Comparison of ENCODE assay signal across 23 cellular contexts in the genomic region with DNA sequence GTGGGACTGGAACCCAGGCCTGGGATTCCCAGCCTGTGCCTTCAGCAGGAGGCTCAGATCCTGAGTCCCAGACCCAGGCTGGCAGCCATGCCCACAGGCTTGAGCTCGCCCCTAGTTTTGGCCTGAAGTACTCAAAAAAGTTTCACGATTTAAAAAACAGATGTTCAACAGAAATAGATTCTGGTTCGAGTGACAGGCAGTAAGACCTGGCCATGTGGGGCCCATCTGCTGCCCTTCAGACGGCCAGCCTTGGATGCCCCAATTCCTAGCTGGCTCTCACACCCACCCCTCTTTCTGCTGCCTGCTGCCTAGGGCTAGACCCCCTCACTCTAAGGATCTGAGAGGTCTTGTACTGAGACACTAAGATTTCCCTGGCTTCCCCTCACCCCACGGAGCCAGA. TPM values are rescaled to one million over a fixed set of nuclear protein-coding genes. Genes with fewer than 3 reads are reported as not detected.
DNase-seq lines count a peak whose midpoint lies in the region; ATAC-seq, FAIRE-seq and TF ChIP-seq lines count a peak whose summit lies in the region.
"Had no signal": no experiment of that assay in that cellular context is flagged by ENCODE, and none has a peak within 500 bp of the region (broad histone marks: within the 10 kb centered on the region; RNA-seq: fewer than 3 reads in every experiment).

No MANE protein-coding gene starts in this region.

- H4K20me1 ChIP-seq in K562 (replicated peaks; ENCODE audit: control insufficient read depth, insufficient read depth, low read length) (0 out of 2 replicates have a peak, but pooled peaks cover 7% of the 10 kb centered on the region), PC-9 (ENCODE audit: insufficient read depth) (no peaks in the 10 kb centered on the region)

- no peak for TF ChIP-seq RAD21 in K562 (CRISPR knock-in tag; conservative IDR thresholded peaks at IDR 0.05 in 1 of 2, IDR thresholded peaks at IDR 0.05 in 1 of 2)

- H3K27me3 ChIP-seq in K562 (ENCODE audit: control insufficient read depth in 2 of 2, insufficient read depth in 2 of 2, low read length in 2 of 2): no peaks in the 10 kb centered on the region
- H3K27me3 ChIP-seq in muscle layer of duodenum (ENCODE audit: low read depth, low read length): no peaks in the 10 kb centered on the region
- H3K27me3 ChIP-seq in thoracic aorta (replicated peaks; ENCODE audit: insufficient read depth): no peaks in the 10 kb centered on the region
- H3K27me3 ChIP-seq in PC-9 (ENCODE audit: insufficient read depth, low read depth): no peaks in the 10 kb centered on the region
- H3K27me3 ChIP-seq: BE2C, SJSA1 had no signal

- no peak for TF ChIP-seq EP300 in K562 (IDR thresholded peaks at IDR 0.05; ENCODE audit: low read length)

- H3K4me1 ChIP-seq in K562 (replicated peaks in 1 of 2; ENCODE audit: control insufficient read depth in 2 of 2, insufficient read depth in 2 of 2, low read length in 2 of 2): peaks cover 11 to 48% of the 10 kb centered on the region in 2 experiments
- H3K4me1 ChIP-seq in muscle layer of duodenum (ENCODE audit: control insufficient read depth in 1 of 2, insufficient read depth in 2 of 2, low read length in 2 of 2): peaks cover 3 to 28% of the 10 kb centered on the region in 2 donors
- peaks cover 15 to 39% of the 10 kb centered on the region in 2 donors for H3K4me1 ChIP-seq in thoracic aorta (ENCODE audit: control insufficient read depth in 1 of 2, low read depth in 2 of 2)
- peaks cover 49% of the 10 kb centered on the region for H3K4me1 ChIP-seq in PC-9 (replicated peaks; ENCODE audit: insufficient read depth)

- peaks cover 4% of the 10 kb centered on the region for H3K9me1 ChIP-seq in K562 (ENCODE audit: control insufficient read depth, insufficient read depth, low read length)

- no peak overlapping the region for H3K4me2 ChIP-seq in K562 (ENCODE audit: insufficient read depth, low read length)
- no peak overlapping the region for H3K4me2 ChIP-seq in PC-9
- H3K4me2 ChIP-seq: KMS-11, neural progenitor cell had no signal

- H3K27ac ChIP-seq in K562 (ENCODE audit: extremely low read depth, low read depth, low read length): no peak overlapping the region
- peak overlapping the region; percentile 69 for H3K27ac ChIP-seq in muscle layer of duodenum (ENCODE audit: low read length)
- peak overlapping the region; percentile 97 to 98 for H3K27ac ChIP-seq in thoracic aorta
- no peak overlapping the region for H3K27ac ChIP-seq in PC-9
- H3K27ac ChIP-seq: KMS-11, neural progenitor cell, SJSA1 had no signal

- no TSS peak for BruUV-seq in K562 (replicated peaks; lab: Mats Ljungman, UMichigan)
- BruUV-seq in PC-9 (replicated peaks; lab: Mats Ljungman, UMichigan): no TSS peak

- H3K36me3 Mint-ChIP-seq in HFFc6 (ENCODE audit: low read depth): peaks cover 25% of the 10 kb centered on the region

- no peaks in the 10 kb centered on the region for H3K9me3 Mint-ChIP-seq in HFFc6
- H3K9me3 Mint-ChIP-seq: activated B cell treated with CpG ODN at 0.5 μM for 24 hours; activated naive CD8-positive, alpha-beta T cell treated with anti-CD3 and anti-CD28 coated beads, Interleukin-2, amount 50 U/mL, for 24 hours; neural progenitor cell had no signal

- H3K27me3 Mint-ChIP-seq in HFFc6 (ENCODE audit: insufficient read depth): peaks cover 4% of the 10 kb centered on the region; the same call in 1 of the 2 replicates
- H3K27me3 Mint-ChIP-seq: activated B cell treated with CpG ODN at 0.5 μM for 24 hours had no signal

- H3K4me3 ChIP-seq in K562 (no peak overlapping the region), muscle layer of duodenum (ENCODE audit: low read depth in 1 of 2, low read length in 2 of 2) (no peak overlapping the region), thoracic aorta (no peak overlapping the region), PC-9 (no peak overlapping the region)
- H3K4me3 ChIP-seq: neural progenitor cell, SJSA1 had no signal

- no peak overlapping the region for H2AFZ ChIP-seq in K562 (ENCODE audit: low read depth, low read length)
- H2AFZ ChIP-seq in PC-9: no peak overlapping the region
- H2AFZ ChIP-seq: neural progenitor cell had no signal

- no peak for ATAC-seq in K562
- ATAC-seq in thoracic aorta (ENCODE audit: insufficient number of reproducible peaks, low FRiP score, low read depth): no peak
- ATAC-seq in activated CD4-positive, CD25-positive, alpha-beta regulatory T cell treated with anti-CD3 and anti-CD28 coated beads, Interleukin-2, amount 50 U/mL, for 24 hours: no peak
- ATAC-seq: activated naive CD8-positive, alpha-beta T cell treated with anti-CD3 and anti-CD28 coated beads, Interleukin-2, amount 50 U/mL, for 24 hours; HCT116 had no signal

- H3K4me1 Mint-ChIP-seq in HFFc6 (ENCODE audit: low read depth): peaks cover 35% of the 10 kb centered on the region
- H3K4me1 Mint-ChIP-seq: activated naive CD8-positive, alpha-beta T cell treated with anti-CD3 and anti-CD28 coated beads, Interleukin-2, amount 50 U/mL, for 24 hours had no signal

- H3K79me2 ChIP-seq in K562 (ENCODE audit: control insufficient read depth, insufficient read depth, low read length) (no peaks in the 10 kb centered on the region), PC-9 (ENCODE audit: low read depth) (peaks cover 22% of the 10 kb centered on the region)

- TF ChIP-seq CTCF in HFFc6 (IDR thresholded peaks at IDR 0.05) (no peak), K562 (IDR thresholded peaks at IDR 0.05 in 2 of 3, conservative IDR thresholded peaks at IDR 0.05 in 1 of 3; ENCODE audit: insufficient read depth in 2 of 3, low read depth in 1 of 3, low read length in 3 of 3) (no peak), thoracic aorta (IDR thresholded peaks at IDR 0.05) (no peak), PC-9 (conservative IDR thresholded peaks at IDR 0.05) (no peak)

- DNase-seq in HFFc6 (no peak), K562 (ENCODE audit: extremely low read depth in 1 of 4, low spot score in 3 of 4) (no peak), thoracic aorta (ENCODE audit: low spot score) (no peak), NCI-H1694 treated with DMSO at 0.1 percent for 48 hours (lab: John Stamatoyannopoulos, UW) (no peak), PC-9 (no peak)
- DNase-seq: activated B cell treated with CpG ODN at 0.5 μM for 24 hours; activated naive CD8-positive, alpha-beta T cell treated with anti-CD3 and anti-CD28 coated beads, Interleukin-2, amount 50 U/mL, for 24 hours; BE2C; caudate nucleus; GDM1; head of caudate nucleus; mesendoderm; NCI-H2107; NCI-H526 treated with DMSO at 0.1 percent for 48 hours; stimulated activated naive CD4-positive, alpha-beta T cell had no signal

- H3K9ac ChIP-seq in K562 (ENCODE audit: insufficient read depth in 1 of 2, low read depth in 2 of 2, low read length in 2 of 2): peak overlapping the region in 1 of 2 experiments; percentile 29; a peak in 1 of 4 replicates
- H3K9ac ChIP-seq: KMS-11, neural progenitor cell had no signal

- in situ Hi-C loops in K562 (cut with MboI): no loop called here

- peaks cover 37% of the 10 kb centered on the region for H3F3A ChIP-seq in PC-9 (ENCODE audit: insufficient read depth, low read depth)

- POLR2A ChIA-PET in K562 (lab: Yijun Ruan, JAX): interaction anchor here (7.7 kb wide), 1 partner anchor 14 kb away, joined by 70 read pairs; the partner anchor contains the start of gene SIX5
- POLR2A ChIA-PET in PC-9 (lab: Charles Lee; ENCODE audit: unreplicated experiment): no interaction called here

- H3K4me3 Mint-ChIP-seq in HFFc6: no peak overlapping the region
- H3K4me3 Mint-ChIP-seq: activated B cell treated with CpG ODN at 0.5 μM for 24 hours; activated naive CD8-positive, alpha-beta T cell treated with anti-CD3 and anti-CD28 coated beads, Interleukin-2, amount 50 U/mL, for 24 hours; neural progenitor cell had no signal

- CTCF ChIA-PET in K562 (lab: Yijun Ruan, JAX; ENCODE audit: low intra/inter-chr PET ratio) (no interaction called here), PC-9 (lab: Charles Lee) (no interaction called here)

- WGBS in K562 (ENCODE audit: insufficient coverage, low coverage, missing lambda C conversion rate): 65% methylated on average over 5 of the region's 5 CpGs

- intact Hi-C loops in K562 (cut with micrococcal nuclease): no loop called here
- intact Hi-C loops in PC-9 (cut with micrococcal nuclease; ENCODE audit: unreplicated experiment): no loop called here

- H3K9me2 ChIP-seq in PC-9 (ENCODE audit: insufficient read depth): no peaks in the 10 kb centered on the region

- FAIRE-seq in K562 (lab: Jason Lieb, UNC): no peak
- FAIRE-seq: islet of Langerhans had no signal

- TF ChIP-seq POLR2A in K562 (conservative IDR thresholded peaks at IDR 0.05): no peak

- H3K27ac Mint-ChIP-seq in HFFc6: peak overlapping the region; percentile 78
- H3K27ac Mint-ChIP-seq: activated B cell treated with CpG ODN at 0.5 μM for 24 hours; activated naive CD8-positive, alpha-beta T cell treated with anti-CD3 and anti-CD28 coated beads, Interleukin-2, amount 50 U/mL, for 24 hours; neural progenitor cell had no signal

- H3K9me3 ChIP-seq in K562 (replicated peaks; ENCODE audit: control insufficient read depth, insufficient read depth, low read depth, low read length): no peaks in the 10 kb centered on the region
- no peaks in the 10 kb centered on the region for H3K9me3 ChIP-seq in muscle layer of duodenum (ENCODE audit: control insufficient read depth in 1 of 2, low read length in 2 of 2)
- no peaks in the 10 kb centered on the region for H3K9me3 ChIP-seq in thoracic aorta
- no peaks in the 10 kb centered on the region for H3K9me3 ChIP-seq in PC-9 (ENCODE audit: insufficient read depth, low read depth)
- H3K9me3 ChIP-seq: BE2C, SJSA1 had no signal

- H3K36me3 ChIP-seq in K562 (ENCODE audit: control insufficient read depth, insufficient read depth, low read length) (peaks cover 48% of the 10 kb centered on the region; the same call in 2 of the 3 replicates), muscle layer of duodenum (ENCODE audit: control insufficient read depth in 1 of 2, insufficient read depth in 2 of 2, low read length in 2 of 2) (peaks cover 8 to 34% of the 10 kb centered on the region in 2 donors), thoracic aorta (peaks cover 36% of the 10 kb centered on the region), PC-9 (ENCODE audit: low read depth) (peaks cover 18% of the 10 kb centered on the region)
- H3K36me3 ChIP-seq: neural progenitor cell had no signal

RNA-seq across cellular contexts. Expression of gene DMPK, which starts 2.8 kb away (rescaled TPM):
- total RNA-seq in HFFc6 (2021; fragmentation: NEBNext Ultra II Directional; extraction: Animal tissue kit (Norgen Biotek cat#: 25700)): 100 to 1,000 TPM in 4 of 6 experiments, 10 to 100 TPM in 2; 85.5 to 144 (median 102) TPM
- total RNA-seq in K562 (2011; cell fraction: chromatin; rRNA removed; ENCODE audit: low replicate concordance): 108 and 213 TPM in 2 replicates
- 94.9 and 106 TPM in 2 replicates for total RNA-seq in K562 (2011; cell fraction: nucleolus; rRNA removed)
- 85.3 and 105 TPM in 2 replicates for total RNA-seq in K562 (2011; cell fraction: nucleoplasm; rRNA removed)
- total RNA-seq in K562 (2014; rRNA removed) (7.7 and 10.9 TPM in 2 replicates), K562 (2014; rRNA removed; fragmentation: Illumina TruSeq; extraction: Trizol) (2.3 and 2.8 TPM in 2 replicates), K562 (2015; rRNA removed; fragmentation: Illumina TruSeq; extraction: Trizol) (7.3 and 8.8 TPM in 2 replicates), K562 (2021) (22.7 and 26.5 TPM in 2 replicates), thoracic aorta (100 to 1,000 TPM; 212 to 227 TPM), PC-9 (2021) (110 and 132 TPM in 2 replicates)
- polyA plus RNA-seq in K562 (2011; rRNA removed) (7.0 and 11.2 TPM in 2 replicates), K562 (2014; fragmentation: Illumina TruSeq; extraction: Trizol) (8.0 and 9.1 TPM in 2 replicates), K562 (2014; fragmentation: Nextera tagmentation; extraction: Ambion mirVana) (under 1 TPM; 0.24 to 0.63 TPM), K562 (2014; rRNA removed) (19.1 and 31.3 TPM in 2 replicates)
- polyA plus RNA-seq in K562 (2011; cell fraction: cytosol; rRNA removed): 8.7 and 21.2 TPM in 2 replicates
- polyA plus RNA-seq in K562 (2011; cell fraction: nucleus; rRNA removed): 75.5 and 114 TPM in 2 replicates
- polyA plus RNA-seq in K562 (2012): 23.7 and 50.9 TPM in 2 replicates
- polyA minus RNA-seq in K562 (2011; rRNA and poly(A)+ RNA removed): 6.7 and 13.0 TPM in 2 replicates
- polyA minus RNA-seq in K562 (2011; cell fraction: cytosol; rRNA and poly(A)+ RNA removed): 5.6 and 7.0 TPM in 2 replicates
- 16.8 and 17.1 TPM in 2 replicates for polyA minus RNA-seq in K562 (2011; cell fraction: nucleus; rRNA and poly(A)+ RNA removed)

RNA-seq across cellular contexts. Expression of gene DMWD, which starts 7.5 kb away (rescaled TPM):
- total RNA-seq in HFFc6 (2021; fragmentation: NEBNext Ultra II Directional; extraction: Animal tissue kit (Norgen Biotek cat#: 25700)): 10 to 100 TPM; 53.4 to 63.2 (median 55.3) TPM
- 93.8 and 251 TPM in 2 replicates for total RNA-seq in K562 (2011; cell fraction: chromatin; rRNA removed; ENCODE audit: low replicate concordance)
- total RNA-seq in K562 (2011; cell fraction: nucleolus; rRNA removed): 136 and 149 TPM in 2 replicates
- 124 and 146 TPM in 2 replicates for total RNA-seq in K562 (2011; cell fraction: nucleoplasm; rRNA removed)
- 30.5 and 38.4 TPM in 2 replicates for total RNA-seq in K562 (2014; rRNA removed)
- total RNA-seq in K562 (2014; rRNA removed; fragmentation: Illumina TruSeq; extraction: Trizol): 18.1 and 20.0 TPM in 2 replicates
- total RNA-seq in K562 (2015; rRNA removed; fragmentation: Illumina TruSeq; extraction: Trizol): 19.0 and 20.7 TPM in 2 replicates
- 51.3 and 54.6 TPM in 2 replicates for total RNA-seq in K562 (2021)
- polyA plus RNA-seq in K562 (2011; rRNA removed): 15.6 and 22.6 TPM in 2 replicates
- polyA plus RNA-seq in K562 (2011; cell fraction: cytosol; rRNA removed): 23.6 and 33.0 TPM in 2 replicates
- polyA plus RNA-seq in K562 (2011; cell fraction: nucleus; rRNA removed): 46.4 and 68.1 TPM in 2 replicates
- 28.7 and 29.1 TPM in 2 replicates for polyA plus RNA-seq in K562 (2012)
- polyA plus RNA-seq in K562 (2014; fragmentation: Illumina TruSeq; extraction: Trizol): 15.4 and 18.7 TPM in 2 replicates
- polyA plus RNA-seq in K562 (2014; fragmentation: Nextera tagmentation; extraction: Ambion mirVana): 1 to 10 TPM; 4.7 to 7.9 TPM
- polyA plus RNA-seq in K562 (2014; rRNA removed): 27.7 and 32.8 TPM in 2 replicates
- 21.1 and 23.5 TPM in 2 replicates for polyA minus RNA-seq in K562 (2011; rRNA and poly(A)+ RNA removed)
- 22.7 and 27.3 TPM in 2 replicates for polyA minus RNA-seq in K562 (2011; cell fraction: cytosol; rRNA and poly(A)+ RNA removed)
- polyA minus RNA-seq in K562 (2011; cell fraction: nucleus; rRNA and poly(A)+ RNA removed): 38.4 and 45.5 TPM in 2 replicates
- total RNA-seq in thoracic aorta: 10 to 100 TPM; 79.1 to 91.1 TPM
- total RNA-seq in PC-9 (2021): 66.7 and 71.1 TPM in 2 replicates

RNA-seq across cellular contexts. Expression of gene SIX5, which starts 16.0 kb away (rescaled TPM):
- total RNA-seq in HFFc6 (2021; fragmentation: NEBNext Ultra II Directional; extraction: Animal tissue kit (Norgen Biotek cat#: 25700)): 10 to 100 TPM; 14.0 to 15.1 (median 14.4) TPM
- 4.2 and 17.4 TPM in 2 replicates for total RNA-seq in K562 (2011; cell fraction: chromatin; rRNA removed; ENCODE audit: low replicate concordance)
- 13.7 and 19.0 TPM in 2 replicates for total RNA-seq in K562 (2011; cell fraction: nucleolus; rRNA removed)
- total RNA-seq in K562 (2011; cell fraction: nucleoplasm; rRNA removed): 6.2 and 8.5 TPM in 2 replicates
- 7.9 and 9.0 TPM in 2 replicates for total RNA-seq in K562 (2014; rRNA removed)
- total RNA-seq in K562 (2014; rRNA removed; fragmentation: Illumina TruSeq; extraction: Trizol): 1.0 and 1.4 TPM in 2 replicates
- total RNA-seq in K562 (2015; rRNA removed; fragmentation: Illumina TruSeq; extraction: Trizol): 4.2 and 5.0 TPM in 2 replicates
- total RNA-seq in K562 (2021): 15.2 and 17.2 TPM in 2 replicates
- polyA plus RNA-seq in K562 (2011; rRNA removed): 2.5 and 6.1 TPM in 2 replicates
- polyA plus RNA-seq in K562 (2011; cell fraction: cytosol; rRNA removed): 5.6 and 11.7 TPM in 2 replicates
- polyA plus RNA-seq in K562 (2011; cell fraction: nucleus; rRNA removed): 22.2 and 28.1 TPM in 2 replicates
- 5.5 and 16.8 TPM in 2 replicates for polyA plus RNA-seq in K562 (2012)
- polyA plus RNA-seq in K562 (2014; fragmentation: Illumina TruSeq; extraction: Trizol): 7.4 and 12.5 TPM in 2 replicates
- polyA plus RNA-seq in K562 (2014; fragmentation: Nextera tagmentation; extraction: Ambion mirVana): not detected
- polyA plus RNA-seq in K562 (2014; rRNA removed): 9.7 and 10.2 TPM in 2 replicates
- 0.74 and 0.93 TPM in 2 replicates for polyA minus RNA-seq in K562 (2011; rRNA and poly(A)+ RNA removed)
- 4.6 and 7.9 TPM in 2 replicates for polyA minus RNA-seq in K562 (2011; cell fraction: cytosol; rRNA and poly(A)+ RNA removed)
- 7.8 and 10.1 TPM in 2 replicates for polyA minus RNA-seq in K562 (2011; cell fraction: nucleus; rRNA and poly(A)+ RNA removed)
- total RNA-seq in thoracic aorta: 10 to 100 TPM; 15.0 to 29.9 TPM
- 27.6 and 31.1 TPM in 2 replicates for total RNA-seq in PC-9 (2021)

RNA-seq across cellular contexts. Expression of gene RSPH6A, which starts 30.0 kb away (rescaled TPM):
- under 1 TPM in 1 of 6 experiments, not detected in 5; 0.07 TPM for total RNA-seq in HFFc6 (2021; fragmentation: NEBNext Ultra II Directional; extraction: Animal tissue kit (Norgen Biotek cat#: 25700))
- 0.63 and 3.1 TPM in 2 replicates for total RNA-seq in K562 (2011; cell fraction: chromatin; rRNA removed; ENCODE audit: low replicate concordance)
- total RNA-seq in K562 (2011; cell fraction: nucleolus; rRNA removed): 1.5 and 1.7 TPM in 2 replicates
- 0.81 and 1.1 TPM in 2 replicates for total RNA-seq in K562 (2011; cell fraction: nucleoplasm; rRNA removed)
- total RNA-seq in K562 (2014; rRNA removed) (not detected in 2 replicates), K562 (2014; rRNA removed; fragmentation: Illumina TruSeq; extraction: Trizol) (not detected in 2 replicates), K562 (2015; rRNA removed; fragmentation: Illumina TruSeq; extraction: Trizol) (0.07 TPM in 1 of 2 replicates, not detected in the other), K562 (2021) (0.07 TPM in 1 of 2 replicates, not detected in the other), thoracic aorta (not detected), PC-9 (2021) (0.38 and 0.39 TPM in 2 replicates)
- polyA plus RNA-seq in K562 (2011; rRNA removed) (0.03 and 0.04 TPM in 2 replicates), K562 (2014; fragmentation: Illumina TruSeq; extraction: Trizol) (not detected in 2 replicates), K562 (2014; fragmentation: Nextera tagmentation; extraction: Ambion mirVana) (not detected), K562 (2014; rRNA removed) (0.07 and 0.15 TPM in 2 replicates)
- not detected in 2 replicates for polyA plus RNA-seq in K562 (2011; cell fraction: cytosol; rRNA removed)
- 0.08 and 0.14 TPM in 2 replicates for polyA plus RNA-seq in K562 (2011; cell fraction: nucleus; rRNA removed)
- polyA plus RNA-seq in K562 (2012): 0.05 and 0.15 TPM in 2 replicates
- polyA minus RNA-seq in K562 (2011; rRNA and poly(A)+ RNA removed): 0.09 TPM in 1 of 2 replicates, not detected in the other
- polyA minus RNA-seq in K562 (2011; cell fraction: cytosol; rRNA and poly(A)+ RNA removed): not detected in 2 replicates
- 0.54 and 0.56 TPM in 2 replicates for polyA minus RNA-seq in K562 (2011; cell fraction: nucleus; rRNA and poly(A)+ RNA removed)
- total RNA-seq: SJSA1 had no signal

RNA-seq across cellular contexts. Expression of gene MEIOSIN, which starts 51.9 kb away (rescaled TPM):
- not detected for total RNA-seq in HFFc6 (2021; fragmentation: NEBNext Ultra II Directional; extraction: Animal tissue kit (Norgen Biotek cat#: 25700))
- 0.48 and 1.4 TPM in 2 replicates for total RNA-seq in K562 (2011; cell fraction: chromatin; rRNA removed; ENCODE audit: low replicate concordance)
- 0.66 and 0.67 TPM in 2 replicates for total RNA-seq in K562 (2011; cell fraction: nucleolus; rRNA removed)
- total RNA-seq in K562 (2011; cell fraction: nucleoplasm; rRNA removed): 0.37 and 0.76 TPM in 2 replicates
- total RNA-seq in K562 (2014; rRNA removed) (1.6 and 2.4 TPM in 2 replicates), K562 (2014; rRNA removed; fragmentation: Illumina TruSeq; extraction: Trizol) (0.64 and 0.76 TPM in 2 replicates), K562 (2015; rRNA removed; fragmentation: Illumina TruSeq; extraction: Trizol) (0.51 and 0.64 TPM in 2 replicates), K562 (2021) (1.5 and 2.0 TPM in 2 replicates), thoracic aorta (not detected), PC-9 (2021) (not detected in 2 replicates)
- polyA plus RNA-seq in K562 (2011; rRNA removed) (0.20 and 1.4 TPM in 2 replicates), K562 (2014; fragmentation: Illumina TruSeq; extraction: Trizol) (1.8 and 2.2 TPM in 2 replicates), K562 (2014; fragmentation: Nextera tagmentation; extraction: Ambion mirVana) (under 1 TPM; 0.06 to 0.07 TPM), K562 (2014; rRNA removed) (1.2 and 1.6 TPM in 2 replicates)
- 0.82 and 0.99 TPM in 2 replicates for polyA plus RNA-seq in K562 (2011; cell fraction: cytosol; rRNA removed)
- polyA plus RNA-seq in K562 (2011; cell fraction: nucleus; rRNA removed): 0.51 and 0.86 TPM in 2 replicates
- 1.8 and 3.2 TPM in 2 replicates for polyA plus RNA-seq in K562 (2012)
- polyA minus RNA-seq in K562 (2011; rRNA and poly(A)+ RNA removed): 0.21 and 0.54 TPM in 2 replicates
- polyA minus RNA-seq in K562 (2011; cell fraction: cytosol; rRNA and poly(A)+ RNA removed): 1.1 TPM in 1 of 2 replicates, not detected in the other
- polyA minus RNA-seq in K562 (2011; cell fraction: nucleus; rRNA and poly(A)+ RNA removed): 0.13 and 1.1 TPM in 2 replicates
- total RNA-seq: activated B cell treated with CpG ODN at 0.5 μM for 24 hours; SJSA1; T-helper 2 cell treated with Interferon-gamma antibody and Interleukin-4, amounts not matched to agents 100 ng/mL and 5 ng/mL, for 36 hours had no signal

Comparison
In these comparisons a context has a peak if more than half of its experiments do, and no peak if none do; other contexts are left out.
1. H3K27ac ChIP-seq: peak in muscle layer of duodenum (single experiment) and thoracic aorta (2 of 2); none in K562 (single experiment) and PC-9 (single experiment).